ENCODE assay signal across 15 cellular contexts in genomic region chr17:17156107-17156506, GRCh38. TPM values are rescaled to one million over a fixed set of nuclear protein-coding genes. Genes with fewer than 3 reads are reported as not detected.
DNase-seq lines count a peak whose midpoint lies in the region; ATAC-seq and TF ChIP-seq lines count a peak whose summit lies in the region.
"Had no signal": no experiment of that assay in that cellular context is flagged by ENCODE, and none has a peak within 500 bp of the region (broad histone marks: within the 10 kb centered on the region; RNA-seq: fewer than 3 reads in every experiment).

No MANE protein-coding gene starts in this region.

- ATAC-seq in GM21360 (IDR thresholded peaks at IDR 0.05; ENCODE audit: unreplicated experiment), result no peak
- ATAC-seq: activated CD4-positive, CD25-positive, alpha-beta regulatory T cell treated with anti-CD3 and anti-CD28 coated beads, Interleukin-2, amount 50 U/mL, for 24 hours; left colon had no signal

- H3K4me2 ChIP-seq in fibroblast of lung (ENCODE audit: extremely low read depth, insufficient read depth, low read length) (no peak overlapping the region), skeletal muscle satellite cell (ENCODE audit: low read length) (peak overlapping the region; percentile 69)

- H3K9ac ChIP-seq in fibroblast of lung (ENCODE audit: insufficient read depth, low read length), result no peak overlapping the region
- H3K9ac ChIP-seq in skeletal muscle satellite cell (ENCODE audit: low read depth, low read length), result peak overlapping the region; percentile 48

- H3K36me3 ChIP-seq in fibroblast of lung (ENCODE audit: control insufficient read depth, insufficient read depth, low read length) (peaks cover 44% of the 10 kb centered on the region), skeletal muscle satellite cell (ENCODE audit: insufficient read depth, low read length) (peaks cover 92% of the 10 kb centered on the region), A673 (ENCODE audit: insufficient read depth, low read length, poor library complexity, severe bottlenecking) (peaks cover 69% of the 10 kb centered on the region)

- no TSS peak for BruUV-seq in A673 (replicated peaks; lab: Mats Ljungman, UMichigan)

- CTCF ChIA-PET in RWPE1 (lab: Yijun Ruan, JAX) (no interaction called here), A673 (lab: Charles Lee) (no interaction called here)

- no peaks in the 10 kb centered on the region for H3K27me3 ChIP-seq in fibroblast of lung (ENCODE audit: control insufficient read depth, insufficient read depth, low read length)
- no peaks in the 10 kb centered on the region for H3K27me3 ChIP-seq in skeletal muscle satellite cell (ENCODE audit: control insufficient read depth, insufficient read depth, low read length)
- H3K27me3 ChIP-seq in A673 (replicated peaks; ENCODE audit: insufficient read depth, low read depth, low read length, poor library complexity), result no peaks in the 10 kb centered on the region
- H3K27me3 ChIP-seq: sigmoid colon, tibial artery had no signal

- H3K4me3 ChIP-seq in fibroblast of lung (replicated peaks in 1 of 4; ENCODE audit: control extremely low read depth in 1 of 4, insufficient read depth in 1 of 4, low read depth in 3 of 4, low read length in 4 of 4), result no peak overlapping the region
- H3K4me3 ChIP-seq in skeletal muscle satellite cell (ENCODE audit: low read length), result no peak overlapping the region
- H3K4me3 ChIP-seq in A673 (ENCODE audit: low read depth, low read length, poor library complexity, severe bottlenecking), result no peak overlapping the region
- H3K4me3 ChIP-seq: HAP-1, sigmoid colon, tibial artery had no signal

- no peak for TF ChIP-seq CTCF in RWPE1 (conservative IDR thresholded peaks at IDR 0.05; ENCODE audit: low read depth)
- no peak for TF ChIP-seq CTCF in fibroblast of lung (conservative IDR thresholded peaks at IDR 0.05 in 1 of 2, IDR thresholded peaks at IDR 0.05 in 1 of 2; ENCODE audit: low read depth in 1 of 2, low read length in 2 of 2)
- TF ChIP-seq CTCF in A673 (conservative IDR thresholded peaks at IDR 0.05; ENCODE audit: low read depth, low read length), result no peak

- DNase-seq in GM04504 (ENCODE audit: low read depth) (peak; percentile 35), RWPE1 (ENCODE audit: low spot score) (peak; percentile 71), fibroblast of lung (ENCODE audit: low read depth in 2 of 2) (peak; percentile 59 to 88), A673 (ENCODE audit: low spot score) (no peak), COR-L47 (lab: John Stamatoyannopoulos, UW) (no peak)
- DNase-seq: left colon; naive B cell; NCI-H1694; NK-92 treated with Interleukin-12 subunit alpha and Interleukin-12 subunit beta, amount 100 ng/mL, for 24 hours; sigmoid colon; tibial artery had no signal

- POLR2A ChIA-PET in RWPE1 (lab: Yijun Ruan, JAX; ENCODE audit: low non-redundant PET) (interaction anchor here (0.6 kb wide), 1 partner anchor 13 kb away, joined by 3 read pairs; no protein-coding TSS in a partner anchor), A673 (lab: Charles Lee; ENCODE audit: low non-redundant PET) (no interaction called here)

- no peaks in the 10 kb centered on the region for H3K9me3 ChIP-seq in fibroblast of lung (ENCODE audit: control insufficient read depth, insufficient read depth, low read depth, low read length)
- H3K9me3 ChIP-seq in skeletal muscle satellite cell (replicated peaks; ENCODE audit: low read length), result no peaks in the 10 kb centered on the region
- H3K9me3 ChIP-seq in A673 (ENCODE audit: low read depth, low read length, poor library complexity, severe bottlenecking), result no peaks in the 10 kb centered on the region
- H3K9me3 ChIP-seq: HAP-1, sigmoid colon, tibial artery had no signal

- intact Hi-C loops in A673 (cut with micrococcal nuclease; ENCODE audit: unreplicated experiment), result no loop called here

- H2AFZ ChIP-seq in fibroblast of lung (ENCODE audit: low read length), result no peak overlapping the region

- H3K4me1 ChIP-seq in fibroblast of lung (ENCODE audit: control insufficient read depth, extremely low read depth, insufficient read depth, low read length), result peaks cover 31% of the 10 kb centered on the region
- H3K4me1 ChIP-seq in skeletal muscle satellite cell (ENCODE audit: control insufficient read depth, insufficient read depth, low read length), result peaks cover 52% of the 10 kb centered on the region
- peaks cover 14% of the 10 kb centered on the region for H3K4me1 ChIP-seq in A673 (ENCODE audit: insufficient read depth, low read length, poor library complexity, severe bottlenecking)
- H3K4me1 ChIP-seq: HAP-1 had no signal

- H4K20me1 ChIP-seq in fibroblast of lung (ENCODE audit: control insufficient read depth, extremely low read depth, insufficient read depth, low read length), result no peaks in the 10 kb centered on the region

- peak overlapping the region; percentile 92 for H3K27ac ChIP-seq in RWPE1
- H3K27ac ChIP-seq in fibroblast of lung (ENCODE audit: insufficient read depth, low read length), result peak overlapping the region; percentile 74
- no peak overlapping the region for H3K27ac ChIP-seq in A673 (ENCODE audit: low read depth, low read length, poor library complexity, severe bottlenecking)
- H3K27ac ChIP-seq: sigmoid colon, tibial artery had no signal

- H3K79me2 ChIP-seq in fibroblast of lung (ENCODE audit: control insufficient read depth, insufficient read depth, low read length), result peaks cover 3% of the 10 kb centered on the region

RNA-seq across cellular contexts. Expression of gene PLD6, which starts 50.0 kb away (rescaled TPM):
- total RNA-seq in fibroblast of lung (6.7 and 7.8 TPM in 2 replicates), A673 (2021) (13.4 and 15.5 TPM in 2 replicates)
- polyA plus RNA-seq in fibroblast of lung, result 2.5 and 4.7 TPM in 2 replicates
- 1.5 and 3.6 TPM in 2 replicates for polyA plus RNA-seq in fibroblast of lung (2012)
- 0.47 and 2.8 TPM in 2 replicates for polyA minus RNA-seq in fibroblast of lung (ENCODE audit: low replicate concordance)
- total RNA-seq in skeletal muscle satellite cell (2012; rRNA removed), result 2.4 and 3.0 TPM in 2 replicates

Comparison
In these comparisons a context has a peak if more than half of its experiments do, and no peak if none do; other contexts are left out.
1. DNase-seq: peak in GM04504 (single experiment), RWPE1 (single experiment) and fibroblast of lung (2 of 2); none in A673 (single experiment) and COR-L47 (single experiment).